8 cellular contexts compared by ENCODE assay signal in genomic region chr2:61887684-61888303, GRCh38. TPM values are rescaled to one million over a fixed set of nuclear protein-coding genes. Genes with fewer than 3 reads are reported as not detected.
DNase-seq lines count a peak whose midpoint lies in the region; ATAC-seq and TF ChIP-seq lines count a peak whose summit lies in the region.

No MANE protein-coding gene starts in this region.

- ATAC-seq in GM19023 (IDR thresholded peaks at IDR 0.05; ENCODE audit: unreplicated experiment) (peak; percentile 8), Panc1 (no peak), right lobe of liver (peak in 3 of 4 donors; percentile 2 to 11 (median 3)), GM21447 (IDR thresholded peaks at IDR 0.05; ENCODE audit: unreplicated experiment) (no peak)

- TF ChIP-seq CTCF in AG10803 (conservative IDR thresholded peaks at IDR 0.05; ENCODE audit: low read length) (no peak), Panc1 (IDR thresholded peaks at IDR 0.05) (no peak), right lobe of liver (IDR thresholded peaks at IDR 0.05) (no peak)

- H3K27ac ChIP-seq in Panc1 (ENCODE audit: low read length) (peak overlapping the region; percentile 99), caudate nucleus (ENCODE audit: low read depth, low read length) (peak overlapping the region; percentile 97), right lobe of liver (peak overlapping the region; percentile 98 to 99 (median 99))

- H3K9me3 ChIP-seq in Panc1 (ENCODE audit: control insufficient read depth, insufficient read depth, low read depth, low read length) = no peaks in the 10 kb centered on the region
- no peaks in the 10 kb centered on the region for H3K9me3 ChIP-seq in right lobe of liver

- POLR2A ChIA-PET in Panc1 (lab: Charles Lee) = interaction anchor here (0.6 kb wide), 1 partner anchor 16 kb away, joined by 5 read pairs; no protein-coding TSS in a partner anchor

- H3K4me3 ChIP-seq in AG10803 (ENCODE audit: low read length) (peak overlapping the region; percentile 81), Panc1 (ENCODE audit: low read depth in 2 of 2, low read length in 2 of 2) (peak overlapping the region; percentile 94 to 100), right lobe of liver (peak overlapping the region; percentile 77 to 80 (median 80))

- WGBS in right lobe of liver (ENCODE audit: insufficient coverage, low coverage, low lambda C conversion rate, missing lambda C conversion rate) = 0% methylated on average over 20 of the region's 20 CpGs

- CTCF ChIA-PET in Panc1 (lab: Charles Lee) = no interaction called here

- peaks cover 8% of the 10 kb centered on the region for H3K4me1 ChIP-seq in Panc1 (ENCODE audit: control insufficient read depth, insufficient read depth, low read length)
- peaks cover 0 to 14% (median 6%) of the 10 kb centered on the region in 4 donors for H3K4me1 ChIP-seq in right lobe of liver

- intact Hi-C loops in Panc1 (cut with micrococcal nuclease; ENCODE audit: unreplicated experiment) (no loop called here), right lobe of liver (cut with DNase I) (no loop called here)

- H3K27me3 ChIP-seq in Panc1 (ENCODE audit: control insufficient read depth, insufficient read depth, low read length) = no peaks in the 10 kb centered on the region
- H3K27me3 ChIP-seq in right lobe of liver = no peaks in the 10 kb centered on the region

- no peak for TF ChIP-seq POLR2A in right lobe of liver (IDR thresholded peaks at IDR 0.05)

- DNase-seq in AG10803 (ENCODE audit: low read depth) (peak; percentile 63), Panc1 (ENCODE audit: low read depth, low spot score) (no peak), caudate nucleus (lab: John Stamatoyannopoulos, UW) (peak in 12 of 61 donors; percentile 18 to 57 (median 34)), right lobe of liver (no peak), superior temporal gyrus (ENCODE audit: extremely low spot score) (peak; percentile 71), occipital lobe (lab: John Stamatoyannopoulos, UW) (no peak)

- no TSS peak for BruUV-seq in Panc1 (replicated peaks; lab: Mats Ljungman, UMichigan)

- H3K36me3 ChIP-seq in Panc1 (ENCODE audit: control insufficient read depth, insufficient read depth, low read length) = peaks cover 19% of the 10 kb centered on the region
- peaks cover 0 to 24% (median 12%) of the 10 kb centered on the region in 4 donors for H3K36me3 ChIP-seq in right lobe of liver

- in situ Hi-C loops in Panc1 (cut with HindIII; ENCODE audit: low pct_unique_long_range_greater_than_20kb, low sequenced_read_pairs) = no loop called here

RNA-seq across cellular contexts. Expression of gene CCT4, which starts 0.7 kb away (rescaled TPM):
- 239 TPM for total RNA-seq in Panc1 (2021; ENCODE audit: unreplicated experiment)
- polyA plus RNA-seq in Panc1 (2012; ENCODE audit: insufficient read length) = 141 TPM
- 10 to 100 TPM; 46.0 to 72.2 (median 53.1) TPM for total RNA-seq in right lobe of liver
- 204 TPM for total RNA-seq in occipital lobe

RNA-seq across cellular contexts. Expression of gene COMMD1, which starts 17.7 kb away (rescaled TPM):
- 40.3 TPM for total RNA-seq in Panc1 (2021; ENCODE audit: unreplicated experiment)
- 65.0 TPM for polyA plus RNA-seq in Panc1 (2012; ENCODE audit: insufficient read length)
- 10 to 100 TPM; 17.2 to 21.6 (median 18.7) TPM for total RNA-seq in right lobe of liver
- 37.3 TPM for total RNA-seq in occipital lobe

RNA-seq across cellular contexts. Expression of gene FAM161A, which starts 33.9 kb away (rescaled TPM):
- total RNA-seq in Panc1 (2021; ENCODE audit: unreplicated experiment) (10.1 TPM), right lobe of liver (1 to 10 TPM in 4 of 6 experiments, under 1 TPM in 2; 0.64 to 2.2 (median 1.1) TPM), occipital lobe (30.3 TPM)
- 4.5 TPM for polyA plus RNA-seq in Panc1 (2012; ENCODE audit: insufficient read length)

Comparison
In these comparisons a context has a peak if more than half of its experiments do, and no peak if none do; other contexts are left out.
1. DNase-seq: peak in AG10803 (single experiment) and superior temporal gyrus (single experiment); none in Panc1 (single experiment), right lobe of liver (0 of 3) and occipital lobe (single experiment).
2. ATAC-seq: peak in GM19023 (single experiment) and right lobe of liver (3 of 4); none in Panc1 (single experiment) and GM21447 (single experiment).
3. Peak in every context shown above with its lines, with median percentiles within 50 percentile points of each other: H3K4me3 ChIP-seq and H3K27ac ChIP-seq.